Comparison of ENCODE assay signal across 11 cellular contexts in the genomic region with DNA sequence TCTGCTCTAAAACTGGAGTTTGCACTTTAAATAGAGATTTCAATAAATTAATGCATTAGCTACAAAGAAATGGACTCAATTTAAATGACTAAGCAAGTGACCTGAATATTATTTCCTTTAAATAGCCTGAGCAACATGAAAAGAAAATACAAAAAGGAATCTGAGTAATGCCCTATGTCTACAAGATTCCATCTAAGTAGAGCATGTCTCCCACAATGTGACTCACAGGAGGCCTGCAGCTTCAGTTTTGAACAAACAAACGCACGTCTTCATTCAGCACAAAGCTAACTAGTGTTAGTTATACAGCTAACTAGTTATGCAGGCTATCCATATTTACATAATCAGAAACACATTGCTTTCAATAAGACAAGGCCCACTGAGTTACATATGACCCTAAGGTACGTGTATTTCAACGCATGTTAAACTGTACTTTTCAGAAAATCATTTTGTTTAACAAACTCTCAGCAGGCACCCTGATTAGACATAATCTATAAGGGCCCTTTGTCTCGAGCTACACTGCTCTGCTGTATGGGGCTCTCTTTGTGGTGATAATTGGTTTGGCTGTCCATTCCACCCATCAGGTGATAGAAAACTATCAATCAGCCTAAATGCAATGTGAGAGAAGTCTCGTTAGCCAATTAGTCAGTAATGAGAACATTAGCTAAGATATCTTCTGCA.
A peak's percentile ranks its signal among the peaks of the same experiment; 100 is the strongest.
DNase-seq lines count a peak whose midpoint lies in the region; ATAC-seq and TF ChIP-seq lines count a peak whose summit lies in the region.
"Had no signal": no experiment of that assay in that cellular context is flagged by ENCODE, and none has a peak within 500 bp of the region (broad histone marks: within the 10 kb centered on the region; RNA-seq: fewer than 3 reads in every experiment).

No MANE protein-coding gene starts in this region.

- peaks cover 44% of the 10 kb centered on the region for H3K4me1 Mint-ChIP-seq in Caco-2 (ENCODE audit: low read depth, unreplicated experiment)
- H3K4me1 Mint-ChIP-seq: IgD-negative memory B cell had no signal

- peak overlapping the region; percentile 16 for H3K27ac Mint-ChIP-seq in Caco-2 (ENCODE audit: unreplicated experiment)
- H3K27ac Mint-ChIP-seq: IgD-negative memory B cell had no signal

- TF ChIP-seq POLR2A in thyroid gland (IDR thresholded peaks at IDR 0.05) = no peak

- CTCF ChIA-PET in Caco-2 (lab: Charles Lee) = interaction anchor here (0.6 to 1.9 kb wide), 7 partner anchors 9 to 215 kb away, joined by 3 to 7 read pairs (median 3); no protein-coding TSS in a partner anchor

- 91% methylated on average over 6 of the region's 6 CpGs for WGBS in right cardiac atrium
- WGBS in thyroid gland, 2 donors = 92 to 93% methylated on average over 6 of the region's 6 CpGs

- H3K36me3 Mint-ChIP-seq in Caco-2 (ENCODE audit: insufficient read depth, unreplicated experiment) = no peaks in the 10 kb centered on the region
- H3K36me3 Mint-ChIP-seq: IgD-negative memory B cell had no signal

- ATAC-seq in mucosa of descending colon (peak; percentile 20), HG02678 (IDR thresholded peaks at IDR 0.05; ENCODE audit: unreplicated experiment) (no peak), GM19452 (IDR thresholded peaks at IDR 0.05; ENCODE audit: unreplicated experiment) (no peak), right cardiac atrium (no peak)

- intact Hi-C loops in Caco-2 (cut with micrococcal nuclease; ENCODE audit: unreplicated experiment) = loop anchor here (1.0 to 5.0 kb wide), 6 partner anchors 9 to 370 kb away; a partner anchor contains a TSS
- intact Hi-C loops in mucosa of descending colon (cut with DNase I, micrococcal nuclease) = no loop called here
- intact Hi-C loops in right cardiac atrium (cut with DNase I) = no loop called here
- intact Hi-C loops in thyroid gland (cut with DNase I) = no loop called here

- H3K4me3 ChIP-seq in Caco-2 (ENCODE audit: low read depth, low read length) (no peak overlapping the region), cardiac fibroblast (replicated peaks in 1 of 2; ENCODE audit: low read depth in 2 of 2, low read length in 2 of 2) (no peak overlapping the region), mucosa of descending colon (no peak overlapping the region), right cardiac atrium (ENCODE audit: low read length) (no peak overlapping the region), thyroid gland (replicated peaks in 1 of 3) (no peak overlapping the region)
- H3K4me3 ChIP-seq: Peyer's patch had no signal

- BruUV-seq in Caco-2 (replicated peaks; lab: Mats Ljungman, UMichigan) = no TSS peak

- DNase-seq in Caco-2 (peak; percentile 68 to 80), LoVo (ENCODE audit: low spot score) (peak; percentile 32), cardiac fibroblast (ENCODE audit: low read depth in 2 of 2) (peak; percentile 70 to 95), mucosa of descending colon (no peak), right cardiac atrium (no peak), thyroid gland (no peak)
- DNase-seq: activated T-cell treated with anti-CD3 and anti-CD28 coated beads for 4 hours, Peyer's patch had no signal

- TF ChIP-seq CTCF in Caco-2 (IDR thresholded peaks at IDR 0.05; ENCODE audit: insufficient read depth in 1 of 2, low read depth in 1 of 2, low read length in 1 of 2, severe bottlenecking in 1 of 2, unreplicated experiment in 1 of 2) = no peak
- TF ChIP-seq CTCF in cardiac fibroblast (IDR thresholded peaks at IDR 0.05; ENCODE audit: low read depth, low read length) = no peak
- TF ChIP-seq CTCF in mucosa of descending colon (IDR thresholded peaks at IDR 0.05) = no peak
- TF ChIP-seq CTCF in thyroid gland (IDR thresholded peaks at IDR 0.05) = no peak

- peak overlapping the region; percentile 8 for H3K4me3 Mint-ChIP-seq in Caco-2 (ENCODE audit: unreplicated experiment)
- H3K4me3 Mint-ChIP-seq: IgD-negative memory B cell had no signal

- H3K4me1 ChIP-seq in Caco-2 = peaks cover 44% of the 10 kb centered on the region
- peaks cover 2% of the 10 kb centered on the region for H3K4me1 ChIP-seq in mucosa of descending colon (ENCODE audit: low read depth)
- H3K4me1 ChIP-seq in right cardiac atrium (ENCODE audit: control insufficient read depth, insufficient read depth, low read length) = no peaks in the 10 kb centered on the region
- H3K4me1 ChIP-seq in thyroid gland = peaks cover 0 to 3% of the 10 kb centered on the region in 2 donors

- H3K9me3 ChIP-seq in Caco-2 (no peaks in the 10 kb centered on the region), mucosa of descending colon (no peaks in the 10 kb centered on the region), right cardiac atrium (ENCODE audit: control insufficient read depth, low read length) (no peaks in the 10 kb centered on the region), thyroid gland (no peaks in the 10 kb centered on the region)
- H3K9me3 ChIP-seq: Peyer's patch had no signal

- H3K9me3 Mint-ChIP-seq in Caco-2 (ENCODE audit: unreplicated experiment) = no peaks in the 10 kb centered on the region

- no peaks in the 10 kb centered on the region for H3K27me3 Mint-ChIP-seq in Caco-2 (ENCODE audit: insufficient read depth, unreplicated experiment)

- H3K36me3 ChIP-seq in Caco-2 (ENCODE audit: control insufficient read depth, insufficient read depth, low read length) = no peaks in the 10 kb centered on the region
- no peaks in the 10 kb centered on the region for H3K36me3 ChIP-seq in mucosa of descending colon (ENCODE audit: low read depth)
- no peaks in the 10 kb centered on the region for H3K36me3 ChIP-seq in thyroid gland
- H3K36me3 ChIP-seq: Peyer's patch had no signal

- POLR2A ChIA-PET in Caco-2 (lab: Charles Lee) = interaction anchor here (0.5 to 2.0 kb wide), 4 partner anchors 9 to 85 kb away, joined by 3 to 9 read pairs (median 6); no protein-coding TSS in a partner anchor

- H3K27me3 ChIP-seq in Caco-2 (replicated peaks; ENCODE audit: control insufficient read depth, insufficient read depth, low read length) (no peaks in the 10 kb centered on the region), right cardiac atrium (ENCODE audit: control insufficient read depth, insufficient read depth) (no peaks in the 10 kb centered on the region), thyroid gland (no peaks in the 10 kb centered on the region)
- H3K27me3 ChIP-seq: Peyer's patch had no signal

- H3K27ac ChIP-seq in right cardiac atrium (ENCODE audit: low read length) = no peak overlapping the region
- no peak overlapping the region for H3K27ac ChIP-seq in thyroid gland

Comparison
In these comparisons a context has a peak if more than half of its experiments do, and no peak if none do; other contexts are left out.
1. DNase-seq: peak in Caco-2 (2 of 2), LoVo (single experiment) and cardiac fibroblast (2 of 2); none in mucosa of descending colon (0 of 3), right cardiac atrium (0 of 3) and thyroid gland (0 of 2).